ENCODE assay signal across 12 cellular contexts in genomic region chr17:29283496-29283895, GRCh38. TPM values are rescaled to one million over a fixed set of nuclear protein-coding genes. Genes with fewer than 3 reads are reported as not detected.
A peak's percentile ranks its signal among the peaks of the same experiment; 100 is the strongest.
DNase-seq lines count a peak whose midpoint lies in the region; ATAC-seq, FAIRE-seq and TF ChIP-seq lines count a peak whose summit lies in the region.
"Had no signal": no experiment of that assay in that cellular context is flagged by ENCODE, and none has a peak within 500 bp of the region (broad histone marks: within the 10 kb centered on the region; RNA-seq: fewer than 3 reads in every experiment).

No MANE protein-coding gene starts in this region.

- H3K27ac ChIP-seq in transverse colon, result no peak overlapping the region

- DNase-seq in BJ (ENCODE audit: low read depth), result no peak
- no peak for DNase-seq in GM12892 (ENCODE audit: insufficient read length)
- DNase-seq in WTC11 (ENCODE audit: low spot score), result no peak
- no peak for DNase-seq in memory B cell (ENCODE audit: low spot score in 2 of 2)
- DNase-seq in transverse colon, result no peak
- DNase-seq in activated CD8-positive, alpha-beta memory T cell treated with anti-CD3 and anti-CD28 coated beads, Interleukin-2, amount 10 ng/mL, durations not matched to agents 7 days and 5 days, result no peak
- DNase-seq: mucosa of descending colon; NCI-H1092; stimulated activated CD4-positive, alpha-beta T cell treated with anti-CD3 and anti-CD28 coated beads, Interleukin-12 subunit alpha, Interleukin-12 subunit beta, amount 100 ng/mL, for 4 hours had no signal

- H3K27me3 ChIP-seq in BJ (ENCODE audit: control insufficient read depth, insufficient read depth, low read length) (no peaks in the 10 kb centered on the region), transverse colon (no peaks in the 10 kb centered on the region)

- POLR2A ChIA-PET in BJ (lab: Charles Lee), result no interaction called here
- POLR2A ChIA-PET in WTC11 (lab: Charles Lee), result no interaction called here

- ATAC-seq in WTC11 (no peak), memory B cell (ENCODE audit: low read depth) (peak; percentile 56), GM19463 (IDR thresholded peaks at IDR 0.05; ENCODE audit: unreplicated experiment) (no peak), GM21515 (IDR thresholded peaks at IDR 0.05; ENCODE audit: unreplicated experiment) (no peak)
- no peak for ATAC-seq in activated CD8-positive, alpha-beta memory T cell treated with anti-CD3 and anti-CD28 coated beads, Interleukin-2, amount 10 ng/mL, durations not matched to agents 7 days and 5 days
- ATAC-seq: mucosa of descending colon had no signal

- intact Hi-C loops in transverse colon (cut with DNase I; ENCODE audit: low total_unique reads), result no loop called here

- H3K27me3 Mint-ChIP-seq in WTC11 (ENCODE audit: low read depth) (no peaks in the 10 kb centered on the region), memory B cell (no peaks in the 10 kb centered on the region)
- H3K27me3 Mint-ChIP-seq in activated CD8-positive, alpha-beta memory T cell treated with anti-CD3 and anti-CD28 coated beads, Interleukin-2, amount 10 ng/mL, durations not matched to agents 7 days and 5 days, result no peaks in the 10 kb centered on the region

- no peak overlapping the region for H3K4me3 ChIP-seq in BJ (ENCODE audit: low read depth, low read length)
- no peak overlapping the region for H3K4me3 ChIP-seq in transverse colon
- H3K4me3 ChIP-seq: mucosa of descending colon had no signal

- in situ Hi-C loops in transverse colon (cut with MboI; ENCODE audit: low pct_ligation_motif_present in 1 of 4, low pct_unique_long_range_greater_than_20kb in 1 of 4, low sequenced_read_pairs in 3 of 4), result loop anchor here in 2 of 4 donors (10.0 to 25.0 kb wide), 2 partner anchors 146 to 159 kb away; no protein-coding TSS in a partner anchor

- no peak for TF ChIP-seq EP300 in transverse colon (IDR thresholded peaks at IDR 0.05; ENCODE audit: low read depth)

- no peaks in the 10 kb centered on the region for H3K9me3 ChIP-seq in transverse colon
- H3K9me3 ChIP-seq: mucosa of descending colon had no signal

- H3K27ac Mint-ChIP-seq in WTC11 (peak overlapping the region; percentile 54), memory B cell (peak overlapping the region; percentile 70)
- H3K27ac Mint-ChIP-seq in activated CD8-positive, alpha-beta memory T cell treated with anti-CD3 and anti-CD28 coated beads, Interleukin-2, amount 10 ng/mL, durations not matched to agents 7 days and 5 days, result no peak overlapping the region

- peaks cover 6 to 52% (median 17%) of the 10 kb centered on the region in 4 donors for H3K4me1 ChIP-seq in transverse colon

- H3K36me3 ChIP-seq in BJ (ENCODE audit: control insufficient read depth, insufficient read depth, low read length), result peaks cover 18% of the 10 kb centered on the region
- H3K36me3 ChIP-seq in transverse colon, result peaks cover 0 to 49% (median 19%) of the 10 kb centered on the region in 4 donors

- 25 to 60% methylated on average over 1 to 5 of the region's 5 CpGs for WGBS in transverse colon (ENCODE audit: low coverage in 1 of 2), 2 donors

- H3K9me3 Mint-ChIP-seq in WTC11 (no peaks in the 10 kb centered on the region), memory B cell (peaks cover 2% of the 10 kb centered on the region)
- H3K9me3 Mint-ChIP-seq in activated CD8-positive, alpha-beta memory T cell treated with anti-CD3 and anti-CD28 coated beads, Interleukin-2, amount 10 ng/mL, durations not matched to agents 7 days and 5 days (ENCODE audit: low read depth), result peaks cover 8% of the 10 kb centered on the region

- no peak for FAIRE-seq in GM12892 (lab: Jason Lieb, UNC)

- CTCF ChIA-PET in BJ (lab: Yijun Ruan, JAX) (interaction anchor here (1.0 to 2.1 kb wide), 4 partner anchors 8 to 151 kb away, joined by 3 to 5 read pairs (median 4); no protein-coding TSS in a partner anchor), WTC11 (lab: Charles Lee) (no interaction called here)
- CTCF ChIA-PET in activated CD8-positive, alpha-beta memory T cell treated with anti-CD3 and anti-CD28 coated beads, Interleukin-2, amount 10 ng/mL, durations not matched to agents 7 days and 5 days (lab: Charles Lee), result interaction anchor here (0.7 kb wide), 1 partner anchor 9 kb away, joined by 3 read pairs; no protein-coding TSS in a partner anchor

- TF ChIP-seq CTCF in BJ (IDR thresholded peaks at IDR 0.05; ENCODE audit: insufficient read depth, low read depth, low read length), result peak; percentile 35
- TF ChIP-seq CTCF in WTC11 (IDR thresholded peaks at IDR 0.05), result no peak
- TF ChIP-seq CTCF in transverse colon (IDR thresholded peaks at IDR 0.05), result no peak

- TF ChIP-seq POLR2A in GM12892 (IDR thresholded peaks at IDR 0.05; ENCODE audit: low read depth, low read length), result 0 out of 2 replicates have a peak, but pooled peaks have one; percentile 1
- TF ChIP-seq POLR2A in transverse colon (IDR thresholded peaks at IDR 0.05), result no peak

- H3K4me3 Mint-ChIP-seq in WTC11 (peak overlapping the region; percentile 43; the same call in 1 of the 2 replicates), memory B cell (peak overlapping the region; percentile 39)
- H3K4me3 Mint-ChIP-seq in activated CD8-positive, alpha-beta memory T cell treated with anti-CD3 and anti-CD28 coated beads, Interleukin-2, amount 10 ng/mL, durations not matched to agents 7 days and 5 days, result no peak overlapping the region

- peaks cover 86% of the 10 kb centered on the region for H3K36me3 Mint-ChIP-seq in WTC11
- peaks cover 33% of the 10 kb centered on the region for H3K36me3 Mint-ChIP-seq in memory B cell
- peaks cover 89% of the 10 kb centered on the region for H3K36me3 Mint-ChIP-seq in activated CD8-positive, alpha-beta memory T cell treated with anti-CD3 and anti-CD28 coated beads, Interleukin-2, amount 10 ng/mL, durations not matched to agents 7 days and 5 days

- H3K4me1 Mint-ChIP-seq in WTC11, result peaks cover 43% of the 10 kb centered on the region
- peaks cover 31% of the 10 kb centered on the region for H3K4me1 Mint-ChIP-seq in memory B cell
- peaks cover 49% of the 10 kb centered on the region for H3K4me1 Mint-ChIP-seq in activated CD8-positive, alpha-beta memory T cell treated with anti-CD3 and anti-CD28 coated beads, Interleukin-2, amount 10 ng/mL, durations not matched to agents 7 days and 5 days

TF ChIP-seq in WTC11, 78 proteins besides CTCF, POLR2A, EP300 and RAD21:
- TF ChIP-seq GTF2I (CRISPR knock-in tag; conservative IDR thresholded peaks at IDR 0.05) (0 out of 2 replicates have a peak, but pooled peaks have one; percentile 8), STAT6 (CRISPR knock-in tag; conservative IDR thresholded peaks at IDR 0.05; ENCODE audit: low read depth) (no peak)

RNA-seq across cellular contexts. Expression of gene NUFIP2, which starts 10.5 kb away (rescaled TPM):
- polyA plus RNA-seq in BJ (2011; rRNA removed), result 7.3 and 9.5 TPM in 2 replicates
- 15.0 and 20.6 TPM in 2 replicates for polyA minus RNA-seq in BJ (2011; rRNA and poly(A)+ RNA removed)
- 15.2 TPM for polyA plus RNA-seq in GM12892 (2012; ENCODE audit: missing spikeins)
- total RNA-seq in WTC11 (2021) (87.1 to 93.1 TPM (median 90.5 TPM) in 3 replicates), transverse colon (10 to 100 TPM; 19.8 to 40.8 (median 25.4) TPM)
- 10 to 100 TPM; 66.3 to 78.0 TPM for total RNA-seq in activated CD8-positive, alpha-beta memory T cell treated with anti-CD3 and anti-CD28 coated beads, Interleukin-2, amount 10 ng/mL, durations not matched to agents 7 days and 5 days

RNA-seq across cellular contexts. Expression of gene CRYBA1, which starts 36.8 kb away (rescaled TPM):
- not detected in 2 replicates for polyA plus RNA-seq in BJ (2011; rRNA removed)
- polyA minus RNA-seq in BJ (2011; rRNA and poly(A)+ RNA removed), result not detected in 2 replicates
- not detected for polyA plus RNA-seq in GM12892 (2012; ENCODE audit: missing spikeins)
- not detected in 3 replicates for total RNA-seq in WTC11 (2021)
- not detected for total RNA-seq in transverse colon
- total RNA-seq in activated CD8-positive, alpha-beta memory T cell treated with anti-CD3 and anti-CD28 coated beads, Interleukin-2, amount 10 ng/mL, durations not matched to agents 7 days and 5 days, result not detected
- total RNA-seq: Daoy, mucosa of descending colon had no signal
